In genomic region chr10:109912335-109913282, GRCh38 we compare ENCODE assay signal across 8 cellular contexts. TPM values are rescaled to one million over a fixed set of nuclear protein-coding genes. Genes with fewer than 3 reads are reported as not detected.
A peak's percentile ranks its signal among the peaks of the same experiment; 100 is the strongest.
DNase-seq lines count a peak whose midpoint lies in the region; ATAC-seq and TF ChIP-seq lines count a peak whose summit lies in the region.

No MANE protein-coding gene starts in this region.

- ATAC-seq in GM18870 (IDR thresholded peaks at IDR 0.05; ENCODE audit: unreplicated experiment), result peak; percentile 91
- ATAC-seq in HG02678 (IDR thresholded peaks at IDR 0.05; ENCODE audit: unreplicated experiment), result peak; percentile 84
- peak; percentile 89 for ATAC-seq in esophagus mucosa

- in situ Hi-C loops in GM13976 (cut with MboI; ENCODE audit: low sequenced_read_pairs, unreplicated experiment), result no loop called here

- H3K27ac Mint-ChIP-seq in activated T-helper 2 cell treated with anti-CD3 and anti-CD28 coated beads, Interferon-gamma antibody, Interleukin-2, Interleukin-4, amounts not matched to agents 10 μg/mL and 5 μg/mL and 100 μg/mL, durations not matched to agents 14 hours and 24 hours and 36 hours, result no peak overlapping the region

- H3K9me3 Mint-ChIP-seq in activated T-helper 2 cell treated with anti-CD3 and anti-CD28 coated beads, Interferon-gamma antibody, Interleukin-2, Interleukin-4, amounts not matched to agents 10 μg/mL and 5 μg/mL and 100 μg/mL, durations not matched to agents 14 hours and 24 hours and 36 hours, result no peaks in the 10 kb centered on the region

- DNase-seq in NCI-H2081 (lab: John Stamatoyannopoulos, UW) (peak; percentile 5 to 62), GM13976 (ENCODE audit: low spot score) (no peak), NCI-H1105 treated with DMSO at 0.1 percent for 48 hours (lab: John Stamatoyannopoulos, UW) (no peak)
- DNase-seq in activated T-helper 2 cell treated with anti-CD3 and anti-CD28 coated beads, Interferon-gamma antibody, Interleukin-2, Interleukin-4, amounts not matched to agents 10 μg/mL and 5 μg/mL and 100 μg/mL, durations not matched to agents 14 hours and 24 hours and 36 hours (ENCODE audit: low spot score), result no peak
- no peak for DNase-seq in stimulated activated CD4-positive, alpha-beta T cell treated with anti-CD3 and anti-CD28 coated beads, Interleukin-1b, Interleukin-23, amount 100 ng/mL, for 48 hours

- peaks cover 72% of the 10 kb centered on the region for H3K36me3 Mint-ChIP-seq in activated T-helper 2 cell treated with anti-CD3 and anti-CD28 coated beads, Interferon-gamma antibody, Interleukin-2, Interleukin-4, amounts not matched to agents 10 μg/mL and 5 μg/mL and 100 μg/mL, durations not matched to agents 14 hours and 24 hours and 36 hours (ENCODE audit: low read depth)

- no peak for TF ChIP-seq CTCF in GM13976 (IDR thresholded peaks at IDR 0.05; ENCODE audit: borderline replicate concordance, control extremely low read depth, extremely low read depth, insufficient read depth, missing control alignments)

- peaks cover 63% of the 10 kb centered on the region for H3K4me1 Mint-ChIP-seq in activated T-helper 2 cell treated with anti-CD3 and anti-CD28 coated beads, Interferon-gamma antibody, Interleukin-2, Interleukin-4, amounts not matched to agents 10 μg/mL and 5 μg/mL and 100 μg/mL, durations not matched to agents 14 hours and 24 hours and 36 hours (ENCODE audit: low read depth)

- no peak overlapping the region for H3K4me3 Mint-ChIP-seq in activated T-helper 2 cell treated with anti-CD3 and anti-CD28 coated beads, Interferon-gamma antibody, Interleukin-2, Interleukin-4, amounts not matched to agents 10 μg/mL and 5 μg/mL and 100 μg/mL, durations not matched to agents 14 hours and 24 hours and 36 hours (ENCODE audit: low read depth)

- H3K27me3 Mint-ChIP-seq in activated T-helper 2 cell treated with anti-CD3 and anti-CD28 coated beads, Interferon-gamma antibody, Interleukin-2, Interleukin-4, amounts not matched to agents 10 μg/mL and 5 μg/mL and 100 μg/mL, durations not matched to agents 14 hours and 24 hours and 36 hours (ENCODE audit: low read depth), result no peaks in the 10 kb centered on the region

- intact Hi-C loops in activated T-helper 2 cell treated with anti-CD3 and anti-CD28 coated beads, Interferon-gamma antibody, Interleukin-2, Interleukin-4, amounts not matched to agents 10 μg/mL and 5 μg/mL and 100 μg/mL, durations not matched to agents 14 hours and 24 hours and 36 hours (cut with micrococcal nuclease), result no loop called here

RNA-seq across cellular contexts. Expression of gene XPNPEP1, which starts 10.7 kb away (rescaled TPM):
- 45.7 TPM for total RNA-seq in esophagus mucosa
- total RNA-seq in activated T-helper 2 cell treated with anti-CD3 and anti-CD28 coated beads, Interferon-gamma antibody, Interleukin-2, Interleukin-4, amounts not matched to agents 10 μg/mL and 5 μg/mL and 100 μg/mL, durations not matched to agents 14 hours and 24 hours and 36 hours, result 79.4 and 88.2 TPM in 2 replicates

Comparison
In these comparisons a context has a peak if more than half of its experiments do, and no peak if none do; other contexts are left out.
1. DNase-seq: peak in NCI-H2081 (2 of 2); none in GM13976 (single experiment), NCI-H1105 treated with DMSO at 0.1 percent for 48 hours (single experiment), activated T-helper 2 cell treated with anti-CD3 and anti-CD28 coated beads, Interferon-gamma antibody, Interleukin-2, Interleukin-4, amounts not matched to agents 10 μg/mL and 5 μg/mL and 100 μg/mL, durations not matched to agents 14 hours and 24 hours and 36 hours (single experiment) and stimulated activated CD4-positive, alpha-beta T cell treated with anti-CD3 and anti-CD28 coated beads, Interleukin-1b, Interleukin-23, amount 100 ng/mL, for 48 hours (single experiment).
2. Peak in every context shown above with its lines, with median percentiles within 50 percentile points of each other: ATAC-seq.